Comparison of ENCODE assay signal across 10 cellular contexts in the genomic region with DNA sequence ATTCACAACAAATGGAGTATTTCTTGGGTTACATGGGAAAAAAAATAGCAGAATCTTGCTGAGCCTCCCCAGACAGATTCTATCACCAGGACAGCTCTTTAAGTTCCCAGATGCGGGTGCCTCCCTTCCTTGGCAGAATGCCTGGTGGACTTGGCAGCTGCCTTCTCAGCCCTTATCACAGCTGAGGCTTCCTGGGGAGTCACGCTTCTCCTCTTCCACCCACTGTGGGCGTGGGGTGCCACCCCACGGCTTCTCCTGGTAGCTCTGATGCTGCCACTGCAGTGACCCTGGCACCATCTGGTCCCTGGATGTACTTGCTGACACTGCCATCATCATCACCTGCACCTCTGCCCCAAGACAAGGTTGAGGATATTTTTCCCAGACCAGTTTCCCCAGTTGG. TPM values are rescaled to one million over a fixed set of nuclear protein-coding genes. Genes with fewer than 3 reads are reported as not detected.
DNase-seq lines count a peak whose midpoint lies in the region; ATAC-seq, FAIRE-seq and TF ChIP-seq lines count a peak whose summit lies in the region.
"Had no signal": no experiment of that assay in that cellular context is flagged by ENCODE, and none has a peak within 500 bp of the region (broad histone marks: within the 10 kb centered on the region; RNA-seq: fewer than 3 reads in every experiment).

No MANE protein-coding gene starts in this region.

- peak; percentile 18 for DNase-seq in DMS53 (lab: John Stamatoyannopoulos, UW)
- DNase-seq in DMS53 treated with DMSO at 0.1 percent for 48 hours (lab: John Stamatoyannopoulos, UW; ENCODE audit: unreplicated experiment) = no peak
- peak; percentile 97 for DNase-seq in NCI-H2171 (lab: John Stamatoyannopoulos, UW)
- peak; percentile 40 for DNase-seq in epithelial cell of esophagus (ENCODE audit: low read depth)
- DNase-seq in pancreas = peak in 5 of 6 donors; percentile 9 to 42 (median 38)
- no peak for DNase-seq in activated gamma-delta T cell treated with Interleukin-2 at 50 U/mL for 16 hours
- no peak for DNase-seq in chondrocyte (ENCODE audit: low spot score)

- peaks cover 18% of the 10 kb centered on the region for H3K27me3 Mint-ChIP-seq in chondrocyte (ENCODE audit: low read depth)

- H3K4me1 ChIP-seq in pancreas = peaks cover 0 to 4% (median 0%) of the 10 kb centered on the region in 3 donors

- no peaks in the 10 kb centered on the region for H3K36me3 ChIP-seq in pancreas

- no peaks in the 10 kb centered on the region for H3K9me3 Mint-ChIP-seq in chondrocyte (ENCODE audit: low read depth)

- TF ChIP-seq CTCF in epithelial cell of esophagus (IDR thresholded peaks at IDR 0.05; ENCODE audit: insufficient read depth, low read depth, low read length, missing control alignments) = peak; percentile 56
- no peak for TF ChIP-seq CTCF in pancreas (IDR thresholded peaks at IDR 0.05)
- TF ChIP-seq CTCF in chondrocyte (IDR thresholded peaks at IDR 0.05) = no peak

- WGBS in pancreas, 2 donors = 5 to 12% methylated on average over 4 of the region's 4 CpGs

- no peaks in the 10 kb centered on the region for H3K36me3 Mint-ChIP-seq in chondrocyte (ENCODE audit: low read depth)

- no peak overlapping the region for H3K27ac Mint-ChIP-seq in chondrocyte (ENCODE audit: unreplicated experiment)

- H3K4me3 ChIP-seq in epithelial cell of esophagus (ENCODE audit: low read length) (no peak overlapping the region), pancreas (no peak overlapping the region)
- H3K4me3 ChIP-seq: SK-N-MC had no signal

- peak; percentile 92 for ATAC-seq in HG02798 (IDR thresholded peaks at IDR 0.05; ENCODE audit: poor library complexity, unreplicated experiment)
- ATAC-seq in pancreas = peak in 3 of 4 donors; percentile 70 to 73 (median 72)

- no peaks in the 10 kb centered on the region for H3K9me3 ChIP-seq in pancreas

- H3K4me1 Mint-ChIP-seq in chondrocyte (ENCODE audit: low read depth) = peaks cover 8% of the 10 kb centered on the region

- intact Hi-C loops in pancreas (cut with DNase I) = loop anchor here in 1 of 3 donors (10.0 kb wide), 1 partner anchor 597 kb away; no protein-coding TSS in a partner anchor

- no peak overlapping the region for H3K27ac ChIP-seq in pancreas
- H3K27ac ChIP-seq: SK-N-MC had no signal

- peaks cover 0 to under 1% (median 0%) of the 10 kb centered on the region in 4 donors for H3K27me3 ChIP-seq in pancreas

- H3K4me3 Mint-ChIP-seq in chondrocyte (ENCODE audit: unreplicated experiment) = no peak overlapping the region

- FAIRE-seq in pancreas (lab: Jason Lieb, UNC) = no peak
- FAIRE-seq: A204.1 had no signal

RNA-seq across cellular contexts. Expression of a gene that starts 16.2 kb away (rescaled TPM):
- not detected for total RNA-seq in pancreas
- polyA plus RNA-seq in pancreas = not detected
- not detected in 3 replicates for total RNA-seq in chondrocyte

Comparison
In these comparisons a context has a peak if more than half of its experiments do, and no peak if none do; other contexts are left out.
1. DNase-seq: peak in DMS53 (single experiment), NCI-H2171 (single experiment), epithelial cell of esophagus (single experiment) and pancreas (5 of 6); none in DMS53 treated with DMSO at 0.1 percent for 48 hours (single experiment), activated gamma-delta T cell treated with Interleukin-2 at 50 U/mL for 16 hours (single experiment) and chondrocyte (single experiment).